In genomic region chr22:39097098-39098020, GRCh38 we compare ENCODE assay signal across 1 cellular context.
TF ChIP-seq lines count a peak whose summit lies in the region.

Gene APOBEC3H (plus strand): TSS chr22:39097244. CDS start chr22:39100279, 3,035 bp downstream.

TF ChIP-seq in GM12878, 131 proteins besides CTCF, POLR2A, EP300 and RAD21 (continued from another document):
- no peak for TF ChIP-seq MLLT1 (IDR thresholded peaks at IDR 0.05)
- peak; percentile 93 for TF ChIP-seq NR2F1 (conservative IDR thresholded peaks at IDR 0.05)
- TF ChIP-seq POLR2AphosphoS2 (IDR thresholded peaks at IDR 0.05; ENCODE audit: low read depth, low read length), result no peak
